In the genomic region with DNA sequence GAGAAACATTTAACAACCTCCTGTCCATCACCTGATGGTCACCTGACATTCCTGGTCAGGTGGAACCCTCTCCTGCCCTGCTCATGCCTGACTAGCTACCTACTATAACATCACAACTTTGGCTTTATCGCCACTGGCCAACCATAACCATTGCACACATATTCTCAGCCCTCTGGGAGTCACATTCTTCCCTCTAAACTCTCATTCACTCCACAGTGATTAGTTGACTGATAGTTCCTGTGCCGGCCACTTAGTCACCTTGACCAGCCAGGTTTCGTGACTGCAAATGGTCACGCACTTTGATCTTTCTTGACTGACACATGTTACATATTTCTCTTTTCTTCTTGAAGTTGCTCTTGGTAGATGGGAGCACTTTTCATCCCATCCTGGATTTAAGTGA, we compare ENCODE assay signal across 15 cellular contexts. TPM values are rescaled to one million over a fixed set of nuclear protein-coding genes. Genes with fewer than 3 reads are reported as not detected.
A peak's percentile ranks its signal among the peaks of the same experiment; 100 is the strongest.
DNase-seq lines count a peak whose midpoint lies in the region; TF ChIP-seq lines count a peak whose summit lies in the region.
"Had no signal": no experiment of that assay in that cellular context is flagged by ENCODE, and none has a peak within 500 bp of the region (broad histone marks: within the 10 kb centered on the region; RNA-seq: fewer than 3 reads in every experiment).

No MANE protein-coding gene starts in this region.

- no peaks in the 10 kb centered on the region for H3K36me3 ChIP-seq in BE2C

- H3K18ac ChIP-seq in H9 (ENCODE audit: insufficient read length, low read depth, low read length), result no peak overlapping the region

- H3K27ac ChIP-seq in H9 (ENCODE audit: insufficient read length, low read depth, low read length), result no peak overlapping the region
- peak overlapping the region; percentile 4 to 99 (median 95) for H3K27ac ChIP-seq in dorsolateral prefrontal cortex
- H3K27ac ChIP-seq in substantia nigra (ENCODE audit: low read depth, low read length, poor library complexity, severe bottlenecking), result peak overlapping the region; percentile 90

- no peak overlapping the region for H3K9ac ChIP-seq in H9 (ENCODE audit: extremely low read depth, insufficient read length, low read length)

- no peaks in the 10 kb centered on the region for H4K20me1 ChIP-seq in H9 (ENCODE audit: control insufficient read depth, insufficient read depth, insufficient read length)

- H4K5ac ChIP-seq in H9 (ENCODE audit: insufficient read length, low read depth, low read length), result no peak overlapping the region

- no peaks in the 10 kb centered on the region for H3K9me3 Mint-ChIP-seq in H9

- H3K9me3 ChIP-seq in H9 (ENCODE audit: control insufficient read depth, low read depth, low read length), result no peaks in the 10 kb centered on the region
- H3K9me3 ChIP-seq in BE2C, result no peaks in the 10 kb centered on the region

- H3K4me1 Mint-ChIP-seq in H9, result peaks cover 55 to 74% of the 10 kb centered on the region in 2 experiments

- H2BK120ac ChIP-seq in H9 (ENCODE audit: low read depth, low read length, poor library complexity, severe bottlenecking), result no peak overlapping the region

- no peak overlapping the region for H3T11ph ChIP-seq in H9 (ENCODE audit: low read length)

- H3K4me1 ChIP-seq in H9 (ENCODE audit: insufficient read depth, low read length) (peaks cover 23% of the 10 kb centered on the region), BE2C (peaks cover 9% of the 10 kb centered on the region)

- peak overlapping the region; percentile 19 for H3K23ac ChIP-seq in H9 (ENCODE audit: insufficient read length, low read depth, low read length)

- H3K27me3 ChIP-seq in H9 (ENCODE audit: insufficient read depth, low read length) (no peaks in the 10 kb centered on the region), dorsolateral prefrontal cortex (no peaks in the 10 kb centered on the region), BE2C (no peaks in the 10 kb centered on the region)

- H2AK5ac ChIP-seq in H9 (ENCODE audit: insufficient read length, low read length), result no peak overlapping the region

- WGBS in H9 (ENCODE audit: extremely low coverage, insufficient read length, low lambda C conversion rate), result no CpG with 5 or more reads among the region's 4 CpGs

- no peak overlapping the region for H2BK5ac ChIP-seq in H9 (ENCODE audit: insufficient read length, low read length)

- peaks cover 5% of the 10 kb centered on the region; the same call in 1 of the 2 replicates for H3K79me2 ChIP-seq in H9 (ENCODE audit: insufficient read depth, low read length)

- H3K36me3 Mint-ChIP-seq in H9 (ENCODE audit: insufficient read depth in 1 of 3, low read depth in 3 of 3), result peaks cover 0 to 5% (median 3%) of the 10 kb centered on the region in 3 experiments; a peak in 3 of 7 replicates

- H3K4ac ChIP-seq in H9 (ENCODE audit: low read depth, low read length), result no peak overlapping the region

- intact Hi-C loops in dorsolateral prefrontal cortex (cut with DNase I), result loop anchor here in 1 of 2 donors (5.0 kb wide), 2 partner anchors 47 to 103 kb away; no protein-coding TSS in a partner anchor

- no peak overlapping the region for H3K4me2 ChIP-seq in H9 (ENCODE audit: insufficient read depth, insufficient read length, low read length)

- TF ChIP-seq CTCF in H9 (conservative IDR thresholded peaks at IDR 0.05) (no peak), dorsolateral prefrontal cortex (IDR thresholded peaks at IDR 0.05 in 54 of 56, conservative IDR thresholded peaks at IDR 0.05 in 2 of 56; ENCODE audit: low read depth in 1 of 56, partially characterized antibody in 56 of 56) (no peak), BE2C (IDR thresholded peaks at IDR 0.05; ENCODE audit: low read depth, low read length) (no peak)

- H3K4me3 ChIP-seq in dorsolateral prefrontal cortex (no peak overlapping the region), BE2C (ENCODE audit: low read depth, low read length) (no peak overlapping the region)

- no peaks in the 10 kb centered on the region for H3K23me2 ChIP-seq in H9 (ENCODE audit: insufficient read length, low read depth, low read length, poor library complexity, severe bottlenecking)

- H2BK15ac ChIP-seq in H9 (ENCODE audit: low read depth, low read length), result no peak overlapping the region

- no peak overlapping the region for H3K56ac ChIP-seq in H9 (ENCODE audit: insufficient read length, low read depth, low read length)

- H2AFZ ChIP-seq in H9 (ENCODE audit: low read length), result no peak overlapping the region

- no peak overlapping the region for H3K4me3 Mint-ChIP-seq in H9

- peak overlapping the region in 2 of 3 experiments; percentile 2 to 38; a peak in 4 of 7 replicates for H3K27ac Mint-ChIP-seq in H9

- no peak overlapping the region for H2BK20ac ChIP-seq in H9 (ENCODE audit: low read depth, low read length, poor library complexity, severe bottlenecking)

- H3K14ac ChIP-seq in H9 (ENCODE audit: insufficient read depth, low read length), result no peak overlapping the region

- no peak overlapping the region for H4K91ac ChIP-seq in H9 (ENCODE audit: insufficient read length, low read depth, low read length)

- H4K8ac ChIP-seq in H9 (replicated peaks; ENCODE audit: insufficient read length, low read depth, low read length), result no peak overlapping the region

- H3K27me3 Mint-ChIP-seq in H9 (ENCODE audit: low read depth), result no peaks in the 10 kb centered on the region

- DNase-seq in H9 (no peak), dorsolateral prefrontal cortex (no peak), kidney tubule cell (ENCODE audit: low spot score) (peak; percentile 96), substantia nigra (lab: John Stamatoyannopoulos, UW) (no peak), COLO829 (ENCODE audit: low spot score) (no peak), BE2C (no peak), middle frontal gyrus (ENCODE audit: extremely low spot score, low spot score) (no peak), HT-29 (ENCODE audit: low spot score) (no peak)
- DNase-seq: DMS153, H7, NCI-H1048, NCI-H1436 treated with DMSO at 0.1 percent for 48 hours, NCI-H2081, NCI-H2227 treated with DMSO at 0.1 percent for 48 hours, NCI-H524 had no signal

- H3K79me1 ChIP-seq in H9 (ENCODE audit: insufficient read depth, low read depth, low read length, poor library complexity, severe bottlenecking), result peaks cover 4% of the 10 kb centered on the region

- H2BK12ac ChIP-seq in H9 (ENCODE audit: insufficient read length, low read depth, low read length), result no peak overlapping the region

RNA-seq across cellular contexts. Expression of a gene that starts 50.1 kb away (rescaled TPM):
- total RNA-seq in H9 (2021) (14.1 and 14.8 TPM in 2 replicates), dorsolateral prefrontal cortex (100 to 1,000 TPM in 61 of 120 experiments, 10 to 100 TPM in 59; 23.9 to 223 (median 101) TPM)
- polyA plus RNA-seq in BE2C (2012; ENCODE audit: insufficient read depth, insufficient read length, low read depth), result 11.4 TPM
- total RNA-seq in HT-29 (2014; rRNA removed; shearing (Covaris generic)), result 30.7 and 31.4 TPM in 2 replicates
